ENCODE assay signal across 13 cellular contexts in genomic region chr3:129039271-129040038, GRCh38. TPM values are rescaled to one million over a fixed set of nuclear protein-coding genes. Genes with fewer than 3 reads are reported as not detected.
DNase-seq lines count a peak whose midpoint lies in the region; ATAC-seq, FAIRE-seq and TF ChIP-seq lines count a peak whose summit lies in the region.
"Had no signal": no experiment of that assay in that cellular context is flagged by ENCODE, and none has a peak within 500 bp of the region (broad histone marks: within the 10 kb centered on the region; RNA-seq: fewer than 3 reads in every experiment).

No MANE protein-coding gene starts in this region.

- peaks cover 49% of the 10 kb centered on the region for H3K27me3 ChIP-seq in adipocyte (replicated peaks; ENCODE audit: control insufficient read depth, insufficient read depth, low read length)

- FAIRE-seq in GM12891 (lab: Jason Lieb, UNC): no peak

- H3K4me3 ChIP-seq in adipocyte (ENCODE audit: low read length): no peak overlapping the region

- DNase-seq in Daoy (ENCODE audit: low read depth) (peak; percentile 48), NCI-H2081 (lab: John Stamatoyannopoulos, UW) (peak; percentile 90 to 94), adipocyte (ENCODE audit: low read depth) (peak; percentile 26), myocyte (ENCODE audit: low read depth) (peak; percentile 98), UCSD-AML1 (lab: John Stamatoyannopoulos, UW; ENCODE audit: unreplicated experiment) (no peak), dedifferentiated amniotic fluid mesenchymal stem cell (ENCODE audit: extremely low spot score) (no peak), GM12891 (ENCODE audit: insufficient read length, low spot score) (no peak)
- DNase-seq: activated T-cell treated with anti-CD3 and anti-CD28 coated beads, Interleukin-2, amount 50 U/mL, for 24 hours; H9; NK-92 treated with Interleukin-12 subunit alpha and Interleukin-12 subunit beta, amount 100 ng/mL, for 24 hours; stimulated activated naive CD8-positive, alpha-beta T cell treated with anti-CD3 and anti-CD28 coated beads, Interleukin-15, amount 100 ng/mL, for 72 hours had no signal

- no peak for ATAC-seq in HG03442 (IDR thresholded peaks at IDR 0.05; ENCODE audit: unreplicated experiment)
- ATAC-seq: stimulated activated naive CD8-positive, alpha-beta T cell treated with anti-CD3 and anti-CD28 coated beads, Interleukin-15, amount 100 ng/mL, for 72 hours had no signal

- H3K4me1 ChIP-seq in adipocyte (ENCODE audit: control insufficient read depth, insufficient read depth, low read length): no peaks in the 10 kb centered on the region

- no peak for TF ChIP-seq POLR2A in GM12891 (IDR thresholded peaks at IDR 0.05; ENCODE audit: low read depth, low read length)

- H3K9ac ChIP-seq in adipocyte (ENCODE audit: low read length): no peak overlapping the region

- peaks cover 12% of the 10 kb centered on the region for H3K9me3 ChIP-seq in adipocyte (ENCODE audit: control insufficient read depth, low read length)

- no peaks in the 10 kb centered on the region for H3K36me3 ChIP-seq in adipocyte (ENCODE audit: control insufficient read depth, insufficient read depth, low read length, severe bottlenecking)

TF ChIP-seq in GM12891, 5 proteins besides CTCF, POLR2A, EP300 and RAD21:
- TF ChIP-seq SPI1 (IDR thresholded peaks at IDR 0.05; ENCODE audit: low read depth, low read length) (no peak), TAF1 (IDR thresholded peaks at IDR 0.05; ENCODE audit: low read depth, low read length) (no peak), PAX5 (IDR thresholded peaks at IDR 0.05; ENCODE audit: insufficient read depth, low read length, severe bottlenecking) (no peak), POLR2AphosphoS5 (IDR thresholded peaks at IDR 0.05; ENCODE audit: low read depth, low read length) (no peak), POU2F2 (IDR thresholded peaks at IDR 0.05; ENCODE audit: low read depth, low read length) (no peak)
TF ChIP-seq in GM12891: peak in this region for 0.

RNA-seq across cellular contexts. Expression of gene GP9, which starts 21.1 kb away (rescaled TPM):
- total RNA-seq in Daoy (2014; rRNA removed; shearing (Covaris generic)): not detected in 2 replicates
- total RNA-seq in myocyte: not detected in 2 replicates
- polyA plus RNA-seq in myocyte (2012): not detected
- 0.24 TPM for polyA plus RNA-seq in GM12891 (2012; ENCODE audit: low read depth, missing spikeins)
- total RNA-seq: cerebellum, H9 had no signal

RNA-seq across cellular contexts. Expression of gene EFCC1, which starts 38.4 kb away (rescaled TPM):
- not detected in 2 replicates for total RNA-seq in Daoy (2014; rRNA removed; shearing (Covaris generic))
- 1.6 and 4.6 TPM in 2 replicates for total RNA-seq in myocyte
- polyA plus RNA-seq in myocyte (2012): 1.6 TPM
- not detected for polyA plus RNA-seq in GM12891 (2012; ENCODE audit: low read depth, missing spikeins)

RNA-seq across cellular contexts. Expression of gene CFAP92, which starts 45.6 kb away (rescaled TPM):
- 1.0 TPM in 1 of 2 replicates, not detected in the other for total RNA-seq in Daoy (2014; rRNA removed; shearing (Covaris generic))
- total RNA-seq in myocyte: 0.05 and 0.08 TPM in 2 replicates
- polyA plus RNA-seq in myocyte (2012): 0.64 TPM
- 0.08 TPM for polyA plus RNA-seq in GM12891 (2012; ENCODE audit: low read depth, missing spikeins)

Comparison
In these comparisons a context has a peak if more than half of its experiments do, and no peak if none do; other contexts are left out.
1. DNase-seq: peak in Daoy (single experiment), NCI-H2081 (2 of 2), adipocyte (single experiment) and myocyte (single experiment); none in UCSD-AML1 (single experiment), dedifferentiated amniotic fluid mesenchymal stem cell (single experiment) and GM12891 (single experiment).